Comparison of ENCODE assay signal across 25 cellular contexts in genomic region chr7:133850497-133851070, GRCh38.
"Had no signal": no experiment of that assay in that cellular context is flagged by ENCODE, and none has a peak within 500 bp of the region (broad histone marks: within the 10 kb centered on the region; RNA-seq: fewer than 3 reads in every experiment).

No MANE protein-coding gene starts in this region.

- H3K27me3 ChIP-seq: left lung, ovary, right atrium auricular region, stomach, testis, thyroid gland, transverse colon, upper lobe of left lung, vagina had no signal

- FAIRE-seq: keratinocyte had no signal

- H3K27ac ChIP-seq: left lung, ovary, right atrium auricular region, skin epidermis, stomach, testis, thyroid gland, transverse colon, upper lobe of left lung, vagina had no signal

- H3K36me3 Mint-ChIP-seq: mesothelial cell of epicardium, natural killer cell had no signal

- DNase-seq: left colon; mesendoderm; naive B cell; natural killer cell; ovary; stimulated activated CD4-positive, alpha-beta T cell treated with anti-CD3 and anti-CD28 coated beads, Interleukin-12 subunit alpha, Interleukin-12 subunit beta, amount 100 ng/mL, for 4 hours; stimulated activated CD4-positive, alpha-beta T cell treated with anti-CD3 and anti-CD28 coated beads, Interleukin-15, amount 100 ng/mL, for 24 hours; stimulated activated CD4-positive, alpha-beta T cell treated with anti-CD3 and anti-CD28 coated beads, Interleukin-2, amount 100 ng/mL, for 24 hours; stimulated activated CD4-positive, alpha-beta T cell treated with anti-CD3 and anti-CD28 coated beads, Interleukin-4, amount 100 ng/mL, for 1 hour; stimulated activated naive B cell treated with anti-CD40 and anti-IgM and Interleukin-4, amounts not matched to agents 10 μg/mL and 1 μg/mL and 100 μg/mL, for 72 hours; stimulated activated naive CD8-positive, alpha-beta T cell treated with anti-CD3 and anti-CD28 coated beads, Interleukin-15, Interleukin-2, amounts not matched to agents 100 U/mL and 50 U/mL, for 24 hours; stomach; testis; thyroid gland; transverse colon; upper lobe of left lung had no signal

- H3K27me3 Mint-ChIP-seq: naive B cell; progenitor cell of endocrine pancreas; stimulated activated naive B cell treated with anti-CD40 and anti-IgM and Interleukin-4, amounts not matched to agents 10 μg/mL and 1 μg/mL and 100 μg/mL, for 72 hours had no signal

- H3K9me3 Mint-ChIP-seq: mesothelial cell of epicardium; naive B cell; natural killer cell; stimulated activated naive B cell treated with anti-CD40 and anti-IgM and Interleukin-4, amounts not matched to agents 10 μg/mL and 1 μg/mL and 100 μg/mL, for 72 hours had no signal

- H3K4me3 ChIP-seq: left lung, lung, ovary, right atrium auricular region, skin epidermis, stomach, testis, thyroid gland, transverse colon, upper lobe of left lung, vagina had no signal

- H3K4me3 Mint-ChIP-seq: mesothelial cell of epicardium; naive B cell; natural killer cell; stimulated activated naive B cell treated with anti-CD40 and anti-IgM and Interleukin-4, amounts not matched to agents 10 μg/mL and 1 μg/mL and 100 μg/mL, for 72 hours had no signal

- H3K9me3 ChIP-seq: left lung, ovary, right atrium auricular region, stomach, testis, thyroid gland, transverse colon, upper lobe of left lung, vagina had no signal

- ATAC-seq: left colon; left lung; natural killer cell; sciatic nerve; stimulated activated naive B cell treated with anti-CD40 and anti-IgM and Interleukin-4, amounts not matched to agents 10 μg/mL and 1 μg/mL and 100 μg/mL, for 72 hours; stimulated activated naive CD8-positive, alpha-beta T cell treated with anti-CD3 and anti-CD28 coated beads, Interleukin-15, Interleukin-2, amounts not matched to agents 100 U/mL and 50 U/mL, for 24 hours had no signal

- H3K4me1 ChIP-seq: left lung, right atrium auricular region, testis had no signal

- H3K36me3 ChIP-seq: left lung, ovary, right atrium auricular region, stomach, thyroid gland, transverse colon, upper lobe of left lung, vagina had no signal

- H3K27ac Mint-ChIP-seq: mesothelial cell of epicardium; natural killer cell; stimulated activated naive B cell treated with anti-CD40 and anti-IgM and Interleukin-4, amounts not matched to agents 10 μg/mL and 1 μg/mL and 100 μg/mL, for 72 hours had no signal
